10 cellular contexts compared by ENCODE assay signal in genomic region chr5:69491838-69492390, GRCh38. TPM values are rescaled to one million over a fixed set of nuclear protein-coding genes. Genes with fewer than 3 reads are reported as not detected.
DNase-seq lines count a peak whose midpoint lies in the region; ATAC-seq and TF ChIP-seq lines count a peak whose summit lies in the region.
"Had no signal": no experiment of that assay in that cellular context is flagged by ENCODE, and none has a peak within 500 bp of the region (broad histone marks: within the 10 kb centered on the region; RNA-seq: fewer than 3 reads in every experiment).

No MANE protein-coding gene starts in this region.

- no peaks in the 10 kb centered on the region for H3K4me1 ChIP-seq in A673 (ENCODE audit: insufficient read depth, low read length, poor library complexity, severe bottlenecking)
- H3K4me1 ChIP-seq in mucosa of stomach (ENCODE audit: control insufficient read depth, insufficient read depth, low read length) = peaks cover 31% of the 10 kb centered on the region

- peak; percentile 7 for ATAC-seq in HG03095 (IDR thresholded peaks at IDR 0.05; ENCODE audit: unreplicated experiment)
- ATAC-seq in GM21529 (IDR thresholded peaks at IDR 0.05; ENCODE audit: unreplicated experiment) = no peak

- H3K27me3 ChIP-seq in A673 (replicated peaks; ENCODE audit: insufficient read depth, low read depth, low read length, poor library complexity) (no peaks in the 10 kb centered on the region), mucosa of stomach (ENCODE audit: control insufficient read depth, insufficient read depth, low read length) (peaks cover 13% of the 10 kb centered on the region)

- no peaks in the 10 kb centered on the region for H3K9me3 ChIP-seq in A673 (ENCODE audit: low read depth, low read length, poor library complexity, severe bottlenecking)
- H3K9me3 ChIP-seq in mucosa of stomach (ENCODE audit: control insufficient read depth, low read length) = no peaks in the 10 kb centered on the region

- intact Hi-C loops in A673 (cut with micrococcal nuclease; ENCODE audit: unreplicated experiment) = no loop called here

- CTCF ChIA-PET in A673 (lab: Charles Lee) = no interaction called here

- TF ChIP-seq CTCF in A673 (conservative IDR thresholded peaks at IDR 0.05; ENCODE audit: low read depth, low read length) = no peak

- H3K9ac ChIP-seq in mucosa of stomach (ENCODE audit: low read length) = peak overlapping the region; percentile 99

- no peak for DNase-seq in A673 (ENCODE audit: low spot score)
- DNase-seq in caudate nucleus (lab: John Stamatoyannopoulos, UW) = no peak
- no peak for DNase-seq in substantia nigra (lab: John Stamatoyannopoulos, UW)
- DNase-seq in NCI-H2081 (lab: John Stamatoyannopoulos, UW) = no peak
- no peak for DNase-seq in erythroblast (lab: John Stamatoyannopoulos, UW)
- DNase-seq: NCI-H446 treated with DMSO at 0.1 percent for 48 hours; stimulated activated naive CD4-positive, alpha-beta T cell treated with Interleukin-2 at 50 U/mL for 16 hours had no signal

- H3K27ac ChIP-seq in A673 (ENCODE audit: low read depth, low read length, poor library complexity, severe bottlenecking) (no peak overlapping the region), caudate nucleus (ENCODE audit: low read depth, low read length) (peak overlapping the region; percentile 3), substantia nigra (ENCODE audit: low read depth, low read length, poor library complexity, severe bottlenecking) (no peak overlapping the region)

- no TSS peak for BruUV-seq in A673 (replicated peaks; lab: Mats Ljungman, UMichigan)

- H3K4me3 ChIP-seq in A673 (ENCODE audit: low read depth, low read length, poor library complexity, severe bottlenecking) (peak overlapping the region; percentile 89), mucosa of stomach (ENCODE audit: low read length) (peak overlapping the region; percentile 97)

- POLR2A ChIA-PET in A673 (lab: Charles Lee; ENCODE audit: low non-redundant PET) = no interaction called here

- TF ChIP-seq POLR2A in erythroblast (IDR thresholded peaks at IDR 0.05; ENCODE audit: low read length) = no peak

- no peaks in the 10 kb centered on the region for H3K36me3 ChIP-seq in A673 (ENCODE audit: insufficient read depth, low read length, poor library complexity, severe bottlenecking)
- no peaks in the 10 kb centered on the region for H3K36me3 ChIP-seq in mucosa of stomach (ENCODE audit: control insufficient read depth, insufficient read depth, low read length)

RNA-seq across cellular contexts. Expression of gene OCLN, which starts 0.7 kb away (rescaled TPM):
- total RNA-seq in A673 (2021) = 13.3 and 14.1 TPM in 2 replicates
